ENCODE assay signal across 2 cellular contexts in the genomic region with DNA sequence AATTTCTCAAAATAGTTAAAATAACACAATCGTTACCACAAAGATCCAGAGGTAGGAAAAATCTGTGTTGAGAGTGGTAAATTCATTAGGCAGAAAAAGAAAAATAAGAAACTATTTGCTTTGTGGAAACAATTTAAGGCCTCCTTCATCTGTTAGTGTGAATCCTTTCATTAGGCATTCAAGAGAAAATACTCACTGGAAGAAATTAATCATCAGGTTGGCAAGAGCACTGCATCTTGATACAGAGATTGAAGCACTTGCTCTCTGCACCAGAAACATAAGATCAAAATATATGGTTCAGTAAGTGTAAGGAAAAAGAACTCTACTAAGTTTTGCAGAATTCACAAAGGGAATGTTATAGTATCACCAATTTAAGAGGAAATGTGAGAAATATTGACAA.
TF ChIP-seq lines count a peak whose summit lies in the region.

No MANE protein-coding gene starts in this region.

TF ChIP-seq in GM23338, 12 proteins besides CTCF, POLR2A, EP300 and RAD21 (continues in another document):
- TF ChIP-seq, protein P1, sequence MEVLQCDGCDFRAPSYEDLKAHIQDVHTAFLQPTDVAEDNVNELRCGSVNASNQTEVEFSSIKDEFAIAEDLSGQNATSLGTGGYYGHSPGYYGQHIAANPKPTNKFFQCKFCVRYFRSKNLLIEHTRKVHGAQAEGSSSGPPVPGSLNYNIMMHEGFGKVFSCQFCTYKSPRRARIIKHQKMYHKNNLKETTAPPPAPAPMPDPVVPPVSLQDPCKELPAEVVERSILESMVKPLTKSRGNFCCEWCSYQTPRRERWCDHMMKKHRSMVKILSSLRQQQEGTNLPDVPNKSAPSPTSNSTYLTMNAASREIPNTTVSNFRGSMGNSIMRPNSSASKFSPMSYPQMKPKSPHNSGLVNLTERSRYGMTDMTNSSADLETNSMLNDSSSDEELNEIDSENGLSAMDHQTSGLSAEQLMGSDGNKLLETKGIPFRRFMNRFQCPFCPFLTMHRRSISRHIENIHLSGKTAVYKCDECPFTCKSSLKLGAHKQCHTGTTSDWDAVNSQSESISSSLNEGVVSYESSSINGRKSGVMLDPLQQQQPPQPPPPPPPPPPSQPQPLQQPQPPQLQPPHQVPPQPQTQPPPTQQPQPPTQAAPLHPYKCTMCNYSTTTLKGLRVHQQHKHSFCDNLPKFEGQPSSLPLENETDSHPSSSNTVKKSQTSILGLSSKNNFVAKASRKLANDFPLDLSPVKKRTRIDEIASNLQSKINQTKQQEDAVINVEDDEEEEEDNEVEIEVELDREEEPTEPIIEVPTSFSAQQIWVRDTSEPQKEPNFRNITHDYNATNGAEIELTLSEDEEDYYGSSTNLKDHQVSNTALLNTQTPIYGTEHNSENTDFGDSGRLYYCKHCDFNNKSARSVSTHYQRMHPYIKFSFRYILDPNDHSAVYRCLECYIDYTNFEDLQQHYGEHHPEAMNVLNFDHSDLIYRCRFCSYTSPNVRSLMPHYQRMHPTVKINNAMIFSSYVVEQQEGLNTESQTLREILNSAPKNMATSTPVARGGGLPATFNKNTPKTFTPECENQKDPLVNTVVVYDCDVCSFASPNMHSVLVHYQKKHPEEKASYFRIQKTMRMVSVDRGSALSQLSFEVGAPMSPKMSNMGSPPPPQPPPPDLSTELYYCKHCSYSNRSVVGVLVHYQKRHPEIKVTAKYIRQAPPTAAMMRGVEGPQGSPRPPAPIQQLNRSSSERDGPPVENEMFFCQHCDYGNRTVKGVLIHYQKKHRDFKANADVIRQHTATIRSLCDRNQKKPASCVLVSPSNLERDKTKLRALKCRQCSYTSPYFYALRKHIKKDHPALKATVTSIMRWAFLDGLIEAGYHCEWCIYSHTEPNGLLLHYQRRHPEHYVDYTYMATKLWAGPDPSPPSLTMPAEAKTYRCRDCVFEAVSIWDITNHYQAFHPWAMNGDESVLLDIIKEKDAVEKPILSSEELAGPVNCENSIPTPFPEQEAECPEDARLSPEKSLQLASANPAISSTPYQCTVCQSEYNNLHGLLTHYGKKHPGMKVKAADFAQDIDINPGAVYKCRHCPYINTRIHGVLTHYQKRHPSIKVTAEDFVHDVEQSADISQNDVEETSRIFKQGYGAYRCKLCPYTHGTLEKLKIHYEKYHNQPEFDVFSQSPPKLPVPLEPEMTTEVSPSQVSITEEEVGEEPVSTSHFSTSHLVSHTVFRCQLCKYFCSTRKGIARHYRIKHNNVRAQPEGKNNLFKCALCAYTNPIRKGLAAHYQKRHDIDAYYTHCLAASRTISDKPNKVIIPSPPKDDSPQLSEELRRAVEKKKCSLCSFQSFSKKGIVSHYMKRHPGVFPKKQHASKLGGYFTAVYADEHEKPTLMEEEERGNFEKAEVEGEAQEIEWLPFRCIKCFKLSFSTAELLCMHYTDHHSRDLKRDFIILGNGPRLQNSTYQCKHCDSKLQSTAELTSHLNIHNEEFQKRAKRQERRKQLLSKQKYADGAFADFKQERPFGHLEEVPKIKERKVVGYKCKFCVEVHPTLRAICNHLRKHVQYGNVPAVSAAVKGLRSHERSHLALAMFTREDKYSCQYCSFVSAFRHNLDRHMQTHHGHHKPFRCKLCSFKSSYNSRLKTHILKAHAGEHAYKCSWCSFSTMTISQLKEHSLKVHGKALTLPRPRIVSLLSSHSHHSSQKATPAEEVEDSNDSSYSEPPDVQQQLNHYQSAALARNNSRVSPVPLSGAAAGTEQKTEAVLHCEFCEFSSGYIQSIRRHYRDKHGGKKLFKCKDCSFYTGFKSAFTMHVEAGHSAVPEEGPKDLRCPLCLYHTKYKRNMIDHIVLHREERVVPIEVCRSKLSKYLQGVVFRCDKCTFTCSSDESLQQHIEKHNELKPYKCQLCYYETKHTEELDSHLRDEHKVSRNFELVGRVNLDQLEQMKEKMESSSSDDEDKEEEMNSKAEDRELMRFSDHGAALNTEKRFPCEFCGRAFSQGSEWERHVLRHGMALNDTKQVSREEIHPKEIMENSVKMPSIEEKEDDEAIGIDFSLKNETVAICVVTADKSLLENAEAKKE (CRISPR knock-in tag; IDR thresholded peaks at IDR 0.05), result no peak
- TF ChIP-seq EZH2 (IDR thresholded peaks at IDR 0.05; ENCODE audit: low read depth, unreplicated experiment) (no peak), JUNB (IDR thresholded peaks at IDR 0.05; ENCODE audit: unreplicated experiment) (no peak), ZNF331 (CRISPR knock-in tag; IDR thresholded peaks at IDR 0.05; ENCODE audit: low read depth) (no peak), CREB1 (CRISPR knock-in tag; IDR thresholded peaks at IDR 0.05; ENCODE audit: low read depth) (no peak), ZNF114 (CRISPR knock-in tag; IDR thresholded peaks at IDR 0.05) (no peak), STAT1 (IDR thresholded peaks at IDR 0.05; ENCODE audit: unreplicated experiment) (no peak), POLR2AphosphoS5 (IDR thresholded peaks at IDR 0.05; ENCODE audit: low read depth) (no peak), NANOG (IDR thresholded peaks at IDR 0.05; ENCODE audit: borderline replicate concordance) (no peak), EZH2phosphoT487 (IDR thresholded peaks at IDR 0.05; ENCODE audit: unreplicated experiment) (no peak)
- TF ChIP-seq, protein P2, sequence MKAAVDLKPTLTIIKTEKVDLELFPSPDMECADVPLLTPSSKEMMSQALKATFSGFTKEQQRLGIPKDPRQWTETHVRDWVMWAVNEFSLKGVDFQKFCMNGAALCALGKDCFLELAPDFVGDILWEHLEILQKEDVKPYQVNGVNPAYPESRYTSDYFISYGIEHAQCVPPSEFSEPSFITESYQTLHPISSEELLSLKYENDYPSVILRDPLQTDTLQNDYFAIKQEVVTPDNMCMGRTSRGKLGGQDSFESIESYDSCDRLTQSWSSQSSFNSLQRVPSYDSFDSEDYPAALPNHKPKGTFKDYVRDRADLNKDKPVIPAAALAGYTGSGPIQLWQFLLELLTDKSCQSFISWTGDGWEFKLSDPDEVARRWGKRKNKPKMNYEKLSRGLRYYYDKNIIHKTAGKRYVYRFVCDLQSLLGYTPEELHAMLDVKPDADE (IDR thresholded peaks at IDR 0.05), result no peak

TF ChIP-seq in endothelial cell of umbilical vein, 7 proteins besides CTCF, POLR2A, EP300 and RAD21:
- TF ChIP-seq POLR2AphosphoS5 (IDR thresholded peaks at IDR 0.05; ENCODE audit: insufficient read depth, low read depth, low read length), result no peak
- TF ChIP-seq FOS (IDR thresholded peaks at IDR 0.05; ENCODE audit: borderline replicate concordance, insufficient read depth, low read length), result no peak
- TF ChIP-seq EZH2 (IDR thresholded peaks at IDR 0.05; ENCODE audit: borderline replicate concordance, low read depth, low read length, severe bottlenecking), result no peak
- TF ChIP-seq, protein P3, sequence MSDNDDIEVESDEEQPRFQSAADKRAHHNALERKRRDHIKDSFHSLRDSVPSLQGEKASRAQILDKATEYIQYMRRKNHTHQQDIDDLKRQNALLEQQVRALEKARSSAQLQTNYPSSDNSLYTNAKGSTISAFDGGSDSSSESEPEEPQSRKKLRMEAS (IDR thresholded peaks at IDR 0.05; ENCODE audit: insufficient read depth, insufficient read length), result no peak
- TF ChIP-seq GATA2 (IDR thresholded peaks at IDR 0.05; ENCODE audit: insufficient read depth, insufficient read length, low read depth, low read length), result no peak
- TF ChIP-seq JUN (IDR thresholded peaks at IDR 0.05; ENCODE audit: borderline replicate concordance, insufficient read depth, insufficient read length, low read depth), result no peak
- no peak for TF ChIP-seq MYC (IDR thresholded peaks at IDR 0.05; ENCODE audit: low read depth, low read length)
TF ChIP-seq in endothelial cell of umbilical vein: peak in this region for 0.
